In the genomic region with DNA sequence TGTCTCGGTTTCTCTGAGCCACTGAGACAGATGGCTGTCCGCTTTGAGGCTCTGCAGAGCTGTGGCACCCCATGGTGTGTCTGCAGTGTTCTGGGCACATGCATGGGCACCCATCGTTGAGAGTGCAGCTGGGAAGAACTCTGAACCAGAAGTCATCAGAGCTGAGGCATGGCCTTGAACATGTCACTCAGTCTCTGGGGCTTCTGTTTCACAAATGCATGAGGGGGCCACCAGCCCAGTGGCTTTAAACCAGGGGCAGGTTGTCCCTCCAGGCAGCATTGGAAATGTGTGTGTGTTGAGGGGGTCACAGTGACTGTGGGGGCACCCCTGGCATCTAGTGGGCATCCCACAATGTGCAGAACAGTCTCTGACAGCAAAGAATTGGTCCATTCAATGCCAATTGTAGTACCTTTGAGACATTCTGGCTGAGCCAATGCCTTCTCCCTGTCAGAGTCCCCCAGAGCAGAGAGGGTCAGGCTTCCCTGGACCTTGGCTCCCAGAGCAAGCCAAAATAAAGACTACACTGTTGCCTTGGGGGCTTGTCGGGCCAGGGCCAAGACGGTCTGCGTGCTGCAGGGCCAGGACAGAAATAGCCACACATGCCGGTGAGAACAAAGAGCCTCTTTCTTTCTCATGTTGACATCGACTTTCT, we compare ENCODE assay signal across 24 cellular contexts. TPM values are rescaled to one million over a fixed set of nuclear protein-coding genes. Genes with fewer than 3 reads are reported as not detected.
DNase-seq lines count a peak whose midpoint lies in the region; ATAC-seq and TF ChIP-seq lines count a peak whose summit lies in the region.
"Had no signal": no experiment of that assay in that cellular context is flagged by ENCODE, and none has a peak within 500 bp of the region (broad histone marks: within the 10 kb centered on the region; RNA-seq: fewer than 3 reads in every experiment).

No MANE protein-coding gene starts in this region.

- no peaks in the 10 kb centered on the region for H3K9me3 ChIP-seq in tibial nerve
- H3K9me3 ChIP-seq: thoracic aorta had no signal

- H3K27ac ChIP-seq in tibial nerve = peak overlapping the region in 1 of 4 donors; percentile 65
- H3K27ac ChIP-seq: GM23248, thoracic aorta had no signal

- WGBS in tibial nerve, 2 donors = 25 to 41% methylated on average over 7 to 8 of the region's 8 CpGs

- no peaks in the 10 kb centered on the region for H3K36me3 ChIP-seq in tibial nerve
- H3K36me3 ChIP-seq: thoracic aorta had no signal

- DNase-seq in anterior cingulate cortex (lab: John Stamatoyannopoulos, UW) (peak in 51 of 58 donors; percentile 32 to 92 (median 74)), islet precursor cell (peak; percentile 73), occipital lobe (lab: John Stamatoyannopoulos, UW) (peak; percentile 71), tibial nerve (ENCODE audit: low spot score in 2 of 2) (no peak), DMS153 treated with DMSO at 0.1 percent for 48 hours (lab: John Stamatoyannopoulos, UW; ENCODE audit: unreplicated experiment) (no peak), AG08395 (ENCODE audit: low spot score) (no peak)
- DNase-seq: activated CD4-positive, alpha-beta T cell treated with anti-CD3 and anti-CD28 coated beads for 1 hour; activated CD8-positive, alpha-beta T cell treated with anti-CD3 and anti-CD28 coated beads, Interleukin-2, amount 10 ng/mL, durations not matched to agents 7 days and 5 days; activated naive CD4-positive, alpha-beta T cell; activated T-cell treated with anti-CD3 and anti-CD28 coated beads, Interleukin-2, amount 50 U/mL, for 1 hour; DMS79 treated with DMSO at 0.1 percent for 48 hours; GM23248; natural killer cell; NCI-H1417 treated with DMSO at 0.1 percent for 48 hours; SIG-M5; T-cell had no signal

- peaks cover 0 to 34% (median 7%) of the 10 kb centered on the region in 4 donors for H3K4me1 ChIP-seq in tibial nerve

- no peak overlapping the region for H3K4me3 ChIP-seq in tibial nerve
- H3K4me3 ChIP-seq: GM12878, GM23248, thoracic aorta had no signal

- H3K27me3 ChIP-seq in tibial nerve = no peaks in the 10 kb centered on the region

- TF ChIP-seq POLR2A in tibial nerve (IDR thresholded peaks at IDR 0.05) = no peak

- no peak for ATAC-seq in HG02938 (IDR thresholded peaks at IDR 0.05; ENCODE audit: unreplicated experiment)
- no peak for ATAC-seq in HG02884 (IDR thresholded peaks at IDR 0.05; ENCODE audit: unreplicated experiment)
- ATAC-seq: activated CD8-positive, alpha-beta T cell treated with anti-CD3 and anti-CD28 coated beads, Interleukin-2, amount 10 ng/mL, durations not matched to agents 7 days and 5 days; natural killer cell; T-cell had no signal

- no peak for TF ChIP-seq CTCF in tibial nerve (IDR thresholded peaks at IDR 0.05)

- peak; percentile 47 to 70 for TF ChIP-seq EP300 in tibial nerve (IDR thresholded peaks at IDR 0.05)

RNA-seq across cellular contexts. Expression of gene PSMD1, which starts 9.3 kb away (rescaled TPM):
- total RNA-seq in occipital lobe = 111 TPM
- 10 to 100 TPM; 47.9 to 79.3 (median 61.9) TPM for total RNA-seq in tibial nerve

RNA-seq across cellular contexts. Expression of gene C2orf72, which starts 10.1 kb away (rescaled TPM):
- total RNA-seq in occipital lobe = 32.4 TPM
- total RNA-seq in tibial nerve = 1 to 10 TPM in 1 of 4 donors, under 1 TPM in 2, not detected in 1; 0.20 to 2.6 (median 0.42) TPM
- total RNA-seq: natural killer cell had no signal

RNA-seq across cellular contexts. Expression of gene SPATA3, which starts 51.5 kb away (rescaled TPM):
- total RNA-seq in occipital lobe (not detected), tibial nerve (not detected)
- total RNA-seq: GM12878, GM23248, M059J, natural killer cell, NCI-H460, posterior vena cava, skeletal muscle tissue, T-cell, thoracic aorta had no signal

Comparison
In these comparisons a context has a peak if more than half of its experiments do, and no peak if none do; other contexts are left out.
1. DNase-seq: peak in anterior cingulate cortex (51 of 58), islet precursor cell (single experiment) and occipital lobe (single experiment); none in tibial nerve (0 of 2), DMS153 treated with DMSO at 0.1 percent for 48 hours (single experiment) and AG08395 (single experiment).